15 cellular contexts compared by ENCODE assay signal in the genomic region with DNA sequence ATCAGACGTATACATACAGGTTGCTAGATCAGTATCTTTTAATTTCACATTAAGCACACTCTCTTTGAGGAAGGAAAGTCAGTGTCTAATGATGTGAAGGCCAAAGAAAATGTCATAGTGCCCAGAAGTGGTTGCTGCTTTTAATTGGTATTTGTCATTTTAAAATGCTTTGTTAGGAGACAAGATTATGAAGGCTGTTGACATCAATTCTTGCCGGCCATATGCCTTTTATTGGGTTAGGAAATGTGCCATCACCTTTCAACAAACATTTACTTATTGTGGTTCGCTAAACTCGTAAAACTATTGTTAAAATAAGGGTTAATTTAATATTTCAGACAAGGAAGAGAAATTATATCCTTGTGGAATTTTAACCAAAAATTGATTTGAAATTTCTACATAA. TPM values are rescaled to one million over a fixed set of nuclear protein-coding genes. Genes with fewer than 3 reads are reported as not detected.
A peak's percentile ranks its signal among the peaks of the same experiment; 100 is the strongest.
DNase-seq lines count a peak whose midpoint lies in the region; ATAC-seq and TF ChIP-seq lines count a peak whose summit lies in the region.
"Had no signal": no experiment of that assay in that cellular context is flagged by ENCODE, and none has a peak within 500 bp of the region (broad histone marks: within the 10 kb centered on the region; RNA-seq: fewer than 3 reads in every experiment).

No MANE protein-coding gene starts in this region.

- H3K27me3 Mint-ChIP-seq in CD4-positive, CD25-positive, alpha-beta regulatory T cell: no peaks in the 10 kb centered on the region
- H3K27me3 Mint-ChIP-seq in effector memory CD8-positive, alpha-beta T cell: no peaks in the 10 kb centered on the region

- H3K9me3 Mint-ChIP-seq in CD4-positive, CD25-positive, alpha-beta regulatory T cell: no peaks in the 10 kb centered on the region
- no peaks in the 10 kb centered on the region for H3K9me3 Mint-ChIP-seq in effector memory CD8-positive, alpha-beta T cell

- H3K4me1 Mint-ChIP-seq in CD4-positive, CD25-positive, alpha-beta regulatory T cell: peaks cover 33 to 67% (median 48%) of the 10 kb centered on the region in 4 donors
- peaks cover 20 to 38% of the 10 kb centered on the region in 2 donors for H3K4me1 Mint-ChIP-seq in effector memory CD8-positive, alpha-beta T cell (ENCODE audit: low read depth in 2 of 2)

- H3K36me3 Mint-ChIP-seq in CD4-positive, CD25-positive, alpha-beta regulatory T cell: peaks cover 18% of the 10 kb centered on the region
- peaks cover 76% of the 10 kb centered on the region for H3K36me3 Mint-ChIP-seq in effector memory CD8-positive, alpha-beta T cell (ENCODE audit: insufficient read depth)

- H3K27ac Mint-ChIP-seq in CD4-positive, CD25-positive, alpha-beta regulatory T cell: peak overlapping the region in 2 of 3 donors; percentile 7 to 72
- H3K27ac Mint-ChIP-seq in effector memory CD8-positive, alpha-beta T cell: peak overlapping the region; percentile 25 to 65

- ATAC-seq in CD4-positive, CD25-positive, alpha-beta regulatory T cell (ENCODE audit: low read depth in 2 of 2): no peak
- no peak for ATAC-seq in effector memory CD8-positive, alpha-beta T cell (replicated peaks)
- ATAC-seq in HG03520 (IDR thresholded peaks at IDR 0.05; ENCODE audit: unreplicated experiment): no peak
- ATAC-seq: HCT116 had no signal

- no peaks in the 10 kb centered on the region for H3K9me3 ChIP-seq in CD4-positive, CD25-positive, alpha-beta regulatory T cell (ENCODE audit: control insufficient read depth in 2 of 2, low read length in 2 of 2)
- H3K9me3 ChIP-seq in SJCRH30 (replicated peaks): no peaks in the 10 kb centered on the region
- H3K9me3 ChIP-seq: SJSA1 had no signal

- DNase-seq in CD4-positive, CD25-positive, alpha-beta regulatory T cell: no peak
- DNase-seq in SJCRH30 (no peak), MV-4-11 (lab: John Stamatoyannopoulos, UW) (no peak), NCI-H2227 treated with DMSO at 0.1 percent for 48 hours (lab: John Stamatoyannopoulos, UW) (no peak)
- DNase-seq in effector memory CD8-positive, alpha-beta T cell: no peak
- DNase-seq: DMS 273 treated with DMSO at 0.1 percent for 48 hours, GM23248, NCI-H1048, NCI-H446, SW 1271 had no signal

- peaks cover 23% of the 10 kb centered on the region for H3K4me1 ChIP-seq in CD4-positive, CD25-positive, alpha-beta regulatory T cell (ENCODE audit: control insufficient read depth, insufficient read depth, low read length, poor library complexity, severe bottlenecking)
- peaks cover 90% of the 10 kb centered on the region for H3K4me1 ChIP-seq in SJCRH30

- no peak overlapping the region for H3K4me3 ChIP-seq in CD4-positive, CD25-positive, alpha-beta regulatory T cell (ENCODE audit: low read depth, low read length)
- H3K4me3 ChIP-seq in SJCRH30: no peak overlapping the region
- H3K4me3 ChIP-seq: GM23248, SJSA1 had no signal

- no peaks in the 10 kb centered on the region for H3K27me3 ChIP-seq in CD4-positive, CD25-positive, alpha-beta regulatory T cell (ENCODE audit: control insufficient read depth, insufficient read depth, low read length)
- H3K27me3 ChIP-seq in SJCRH30: no peaks in the 10 kb centered on the region
- H3K27me3 ChIP-seq: SJSA1 had no signal

- peak overlapping the region; percentile 22; the same call in 1 of the 2 replicates for H3K27ac ChIP-seq in 22Rv1
- no peak overlapping the region for H3K27ac ChIP-seq in CD4-positive, CD25-positive, alpha-beta regulatory T cell (ENCODE audit: insufficient read depth, low read length, poor library complexity, severe bottlenecking)
- H3K27ac ChIP-seq in SJCRH30: peak overlapping the region; percentile 98; the same call in 1 of the 2 replicates
- H3K27ac ChIP-seq: GM23248, RWPE1, SJSA1 had no signal

- peak overlapping the region in 1 of 4 donors; percentile 7 for H3K4me3 Mint-ChIP-seq in CD4-positive, CD25-positive, alpha-beta regulatory T cell
- peak overlapping the region in 1 of 2 donors; percentile 41 for H3K4me3 Mint-ChIP-seq in effector memory CD8-positive, alpha-beta T cell

- peaks cover 33% of the 10 kb centered on the region for H3K36me3 ChIP-seq in CD4-positive, CD25-positive, alpha-beta regulatory T cell (ENCODE audit: control insufficient read depth, insufficient read depth, low read length)
- no peaks in the 10 kb centered on the region; the same call in 1 of the 2 replicates for H3K36me3 ChIP-seq in SJCRH30

- no peak for TF ChIP-seq CTCF in 22Rv1 (IDR thresholded peaks at IDR 0.05)

RNA-seq across cellular contexts. Expression of a gene that starts 32.2 kb away (rescaled TPM):
- total RNA-seq in CD4-positive, CD25-positive, alpha-beta regulatory T cell: 152 TPM
- 10 to 100 TPM in 3 of 4 donors, 1 to 10 TPM in 1; 9.2 to 21.8 (median 13.6) TPM for polyA plus RNA-seq in CD4-positive, CD25-positive, alpha-beta regulatory T cell
- total RNA-seq in SJCRH30 (2014; rRNA removed; shearing (Covaris generic)): 33.6 and 34.2 TPM in 2 replicates
